ENCODE assay signal across 18 cellular contexts in the genomic region with DNA sequence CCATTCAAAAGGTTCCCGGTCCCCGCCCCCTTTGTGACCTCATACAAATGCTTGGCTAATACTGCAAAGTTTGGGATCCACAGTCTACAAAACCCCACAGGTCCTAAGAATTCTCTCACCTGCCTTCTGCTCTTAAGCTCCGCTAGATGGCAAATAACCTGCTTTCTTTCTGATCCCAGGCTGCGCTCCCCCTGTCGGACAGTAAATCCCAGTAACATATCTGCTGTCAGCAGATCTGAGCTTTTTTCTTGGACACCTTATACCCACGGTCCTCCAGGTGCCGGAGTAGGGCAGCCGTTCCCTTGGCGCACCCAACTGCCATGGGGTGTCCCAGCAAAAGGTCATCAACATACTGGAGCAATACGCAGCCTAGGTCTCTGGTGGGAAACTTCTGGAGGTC. TPM values are rescaled to one million over a fixed set of nuclear protein-coding genes. Genes with fewer than 3 reads are reported as not detected.
A peak's percentile ranks its signal among the peaks of the same experiment; 100 is the strongest.
DNase-seq lines count a peak whose midpoint lies in the region; ATAC-seq and TF ChIP-seq lines count a peak whose summit lies in the region.
"Had no signal": no experiment of that assay in that cellular context is flagged by ENCODE, and none has a peak within 500 bp of the region (broad histone marks: within the 10 kb centered on the region; RNA-seq: fewer than 3 reads in every experiment).

No MANE protein-coding gene starts in this region.

- H3K4me3 Mint-ChIP-seq in WTC11: no peak overlapping the region
- H3K4me3 Mint-ChIP-seq: activated naive CD8-positive, alpha-beta T cell; immature natural killer cell had no signal

- H3K27ac Mint-ChIP-seq in WTC11: no peak overlapping the region
- H3K27ac Mint-ChIP-seq: activated naive CD8-positive, alpha-beta T cell; immature natural killer cell had no signal

- H3K9me3 ChIP-seq in MM.1S (replicated peaks; ENCODE audit: insufficient read depth, low read length) (no peaks in the 10 kb centered on the region), parathyroid adenoma (ENCODE audit: control insufficient read depth, low read length) (no peaks in the 10 kb centered on the region)
- H3K9me3 ChIP-seq in effector memory CD4-positive, alpha-beta T cell (ENCODE audit: control insufficient read depth, low read length): no peaks in the 10 kb centered on the region
- H3K9me3 ChIP-seq: psoas muscle had no signal

- peaks cover 10% of the 10 kb centered on the region for H3K36me3 Mint-ChIP-seq in WTC11
- H3K36me3 Mint-ChIP-seq: activated naive CD8-positive, alpha-beta T cell; immature natural killer cell had no signal

- H3K4me1 ChIP-seq in MM.1S (ENCODE audit: low read length): no peaks in the 10 kb centered on the region
- peaks cover 25% of the 10 kb centered on the region for H3K4me1 ChIP-seq in parathyroid adenoma
- no peaks in the 10 kb centered on the region for H3K4me1 ChIP-seq in effector memory CD4-positive, alpha-beta T cell (ENCODE audit: control insufficient read depth, insufficient read depth, low read length, poor library complexity, severe bottlenecking)
- H3K4me1 ChIP-seq: BLaER1, gastroesophageal sphincter, psoas muscle had no signal

- peaks cover 28% of the 10 kb centered on the region for H3K4me1 Mint-ChIP-seq in WTC11
- H3K4me1 Mint-ChIP-seq: immature natural killer cell had no signal

- CTCF ChIA-PET in WTC11 (lab: Charles Lee): interaction anchor here (0.6 to 2.7 kb wide), 17 partner anchors 10 to 626 kb away, joined by 3 to 30 read pairs (median 4); a partner anchor contains a TSS

- H3K79me2 ChIP-seq in MM.1S (ENCODE audit: low read length) (no peaks in the 10 kb centered on the region), parathyroid adenoma (no peaks in the 10 kb centered on the region)

- H2AFZ ChIP-seq in MM.1S (ENCODE audit: low read length) (no peak overlapping the region), parathyroid adenoma (no peak overlapping the region)

- peak; percentile 55 for DNase-seq in Daoy (ENCODE audit: low read depth)
- peak; percentile 72 for DNase-seq in MM.1S
- peak; percentile 24 for DNase-seq in WTC11 (ENCODE audit: low spot score)
- DNase-seq in effector memory CD4-positive, alpha-beta T cell: no peak
- DNase-seq in iPS-NIHi7 (ENCODE audit: extremely low spot score): no peak
- DNase-seq: activated CD4-positive, alpha-beta T cell treated with anti-CD3 and anti-CD28 coated beads for 1 hour; activated T-cell treated with anti-CD3 and anti-CD28 coated beads for 4 hours; caudate nucleus; immature natural killer cell; NCI-H2171 treated with DMSO at 0.1 percent for 48 hours; psoas muscle; stimulated activated CD4-positive, alpha-beta T cell treated with anti-CD3 and anti-CD28 coated beads, Interleukin-15, amount 100 ng/mL, for 24 hours had no signal

- H3K4me3 ChIP-seq in MM.1S (ENCODE audit: low read length) (no peak overlapping the region), parathyroid adenoma (ENCODE audit: low read depth, low read length) (no peak overlapping the region)
- H3K4me3 ChIP-seq in effector memory CD4-positive, alpha-beta T cell (ENCODE audit: insufficient read depth, low read depth, low read length, poor library complexity, severe bottlenecking): no peak overlapping the region
- H3K4me3 ChIP-seq: BLaER1, gastroesophageal sphincter, GM12878, psoas muscle had no signal

- no peaks in the 10 kb centered on the region for H4K20me1 ChIP-seq in MM.1S (ENCODE audit: insufficient read depth, low read length)
- H4K20me1 ChIP-seq: BLaER1 had no signal

- no peaks in the 10 kb centered on the region for H3K9me2 ChIP-seq in MM.1S (replicated peaks; ENCODE audit: insufficient read depth, low read length)

- TF ChIP-seq CTCF in MM.1S (IDR thresholded peaks at IDR 0.05; ENCODE audit: low read length) (peak; percentile 69), WTC11 (IDR thresholded peaks at IDR 0.05) (no peak; the same call in 1 of the 2 replicates), parathyroid adenoma (IDR thresholded peaks at IDR 0.05) (peak; percentile 61)

- H3K27ac ChIP-seq in MM.1S (ENCODE audit: low read length) (no peak overlapping the region), parathyroid adenoma (peak overlapping the region; percentile 83)
- H3K27ac ChIP-seq in effector memory CD4-positive, alpha-beta T cell (ENCODE audit: insufficient read depth, low read length, poor library complexity, severe bottlenecking): no peak overlapping the region
- H3K27ac ChIP-seq: BLaER1, gastroesophageal sphincter, psoas muscle had no signal

- H3K36me3 ChIP-seq in MM.1S (replicated peaks; ENCODE audit: insufficient read depth, low read length) (no peaks in the 10 kb centered on the region), parathyroid adenoma (ENCODE audit: control insufficient read depth, insufficient read depth, low read length) (no peaks in the 10 kb centered on the region)
- no peaks in the 10 kb centered on the region for H3K36me3 ChIP-seq in effector memory CD4-positive, alpha-beta T cell (ENCODE audit: control insufficient read depth, insufficient read depth, low read length)
- H3K36me3 ChIP-seq: BLaER1, gastroesophageal sphincter had no signal

- H3K9me3 Mint-ChIP-seq in WTC11: peaks cover 25% of the 10 kb centered on the region

- H3K9ac ChIP-seq in MM.1S (ENCODE audit: low read length) (no peak overlapping the region), parathyroid adenoma (no peak overlapping the region)
- H3K9ac ChIP-seq: BLaER1 had no signal

- H3K27me3 Mint-ChIP-seq in WTC11 (ENCODE audit: low read depth): no peaks in the 10 kb centered on the region; the same call in 1 of the 2 replicates

- no peak overlapping the region for H3K4me2 ChIP-seq in MM.1S (ENCODE audit: low read depth, low read length)
- H3K4me2 ChIP-seq in parathyroid adenoma (ENCODE audit: low read length): peak overlapping the region; percentile 31
- H3K4me2 ChIP-seq: BLaER1 had no signal

- H3K27me3 ChIP-seq in MM.1S (replicated peaks; ENCODE audit: insufficient read depth, low read length) (peaks cover 95% of the 10 kb centered on the region), parathyroid adenoma (ENCODE audit: control insufficient read depth, insufficient read depth, low read length) (no peaks in the 10 kb centered on the region)
- no peaks in the 10 kb centered on the region for H3K27me3 ChIP-seq in effector memory CD4-positive, alpha-beta T cell (replicated peaks; ENCODE audit: control insufficient read depth, insufficient read depth, low read length, poor library complexity, severe bottlenecking)
- H3K27me3 ChIP-seq: BLaER1 had no signal

- H3F3A ChIP-seq in MM.1S (ENCODE audit: insufficient read depth, low read length): no peaks in the 10 kb centered on the region

- POLR2A ChIA-PET in WTC11 (lab: Charles Lee): no interaction called here

- no peak for ATAC-seq in WTC11
- ATAC-seq in GM19463 (IDR thresholded peaks at IDR 0.05; ENCODE audit: unreplicated experiment): no peak
- ATAC-seq: gastroesophageal sphincter, GM12878, psoas muscle had no signal

TF ChIP-seq in WTC11, 78 proteins besides CTCF, POLR2A, EP300 and RAD21 (continues in another document):
- TF ChIP-seq, protein P1, sequence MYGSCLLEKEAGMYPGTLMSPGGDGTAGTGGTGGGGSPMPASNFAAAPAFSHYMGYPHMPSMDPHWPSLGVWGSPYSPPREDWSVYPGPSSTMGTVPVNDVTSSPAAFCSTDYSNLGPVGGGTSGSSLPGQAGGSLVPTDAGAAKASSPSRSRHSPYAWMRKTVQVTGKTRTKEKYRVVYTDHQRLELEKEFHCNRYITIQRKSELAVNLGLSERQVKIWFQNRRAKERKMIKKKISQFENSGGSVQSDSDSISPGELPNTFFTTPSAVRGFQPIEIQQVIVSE (CRISPR knock-in tag; IDR thresholded peaks at IDR 0.05; ENCODE audit: borderline replicate concordance): no peak
- TF ChIP-seq SOX15 (CRISPR knock-in tag; IDR thresholded peaks at IDR 0.05): no peak
- TF ChIP-seq, protein P2, sequence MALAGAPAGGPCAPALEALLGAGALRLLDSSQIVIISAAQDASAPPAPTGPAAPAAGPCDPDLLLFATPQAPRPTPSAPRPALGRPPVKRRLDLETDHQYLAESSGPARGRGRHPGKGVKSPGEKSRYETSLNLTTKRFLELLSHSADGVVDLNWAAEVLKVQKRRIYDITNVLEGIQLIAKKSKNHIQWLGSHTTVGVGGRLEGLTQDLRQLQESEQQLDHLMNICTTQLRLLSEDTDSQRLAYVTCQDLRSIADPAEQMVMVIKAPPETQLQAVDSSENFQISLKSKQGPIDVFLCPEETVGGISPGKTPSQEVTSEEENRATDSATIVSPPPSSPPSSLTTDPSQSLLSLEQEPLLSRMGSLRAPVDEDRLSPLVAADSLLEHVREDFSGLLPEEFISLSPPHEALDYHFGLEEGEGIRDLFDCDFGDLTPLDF (CRISPR knock-in tag; IDR thresholded peaks at IDR 0.05): no peak
- TF ChIP-seq, protein P3, sequence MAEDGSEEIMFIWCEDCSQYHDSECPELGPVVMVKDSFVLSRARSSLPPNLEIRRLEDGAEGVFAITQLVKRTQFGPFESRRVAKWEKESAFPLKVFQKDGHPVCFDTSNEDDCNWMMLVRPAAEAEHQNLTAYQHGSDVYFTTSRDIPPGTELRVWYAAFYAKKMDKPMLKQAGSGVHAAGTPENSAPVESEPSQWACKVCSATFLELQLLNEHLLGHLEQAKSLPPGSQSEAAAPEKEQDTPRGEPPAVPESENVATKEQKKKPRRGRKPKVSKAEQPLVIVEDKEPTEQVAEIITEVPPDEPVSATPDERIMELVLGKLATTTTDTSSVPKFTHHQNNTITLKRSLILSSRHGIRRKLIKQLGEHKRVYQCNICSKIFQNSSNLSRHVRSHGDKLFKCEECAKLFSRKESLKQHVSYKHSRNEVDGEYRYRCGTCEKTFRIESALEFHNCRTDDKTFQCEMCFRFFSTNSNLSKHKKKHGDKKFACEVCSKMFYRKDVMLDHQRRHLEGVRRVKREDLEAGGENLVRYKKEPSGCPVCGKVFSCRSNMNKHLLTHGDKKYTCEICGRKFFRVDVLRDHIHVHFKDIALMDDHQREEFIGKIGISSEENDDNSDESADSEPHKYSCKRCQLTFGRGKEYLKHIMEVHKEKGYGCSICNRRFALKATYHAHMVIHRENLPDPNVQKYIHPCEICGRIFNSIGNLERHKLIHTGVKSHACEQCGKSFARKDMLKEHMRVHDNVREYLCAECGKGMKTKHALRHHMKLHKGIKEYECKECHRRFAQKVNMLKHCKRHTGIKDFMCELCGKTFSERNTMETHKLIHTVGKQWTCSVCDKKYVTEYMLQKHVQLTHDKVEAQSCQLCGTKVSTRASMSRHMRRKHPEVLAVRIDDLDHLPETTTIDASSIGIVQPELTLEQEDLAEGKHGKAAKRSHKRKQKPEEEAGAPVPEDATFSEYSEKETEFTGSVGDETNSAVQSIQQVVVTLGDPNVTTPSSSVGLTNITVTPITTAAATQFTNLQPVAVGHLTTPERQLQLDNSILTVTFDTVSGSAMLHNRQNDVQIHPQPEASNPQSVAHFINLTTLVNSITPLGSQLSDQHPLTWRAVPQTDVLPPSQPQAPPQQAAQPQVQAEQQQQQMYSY (CRISPR knock-in tag; IDR thresholded peaks at IDR 0.05): no peak
- TF ChIP-seq CBFB (CRISPR knock-in tag; IDR thresholded peaks at IDR 0.05; ENCODE audit: low read depth): no peak
- TF ChIP-seq SMAD4 (CRISPR knock-in tag; IDR thresholded peaks at IDR 0.05): no peak
- no peak for TF ChIP-seq ZNF423 (CRISPR knock-in tag; IDR thresholded peaks at IDR 0.05)

RNA-seq across cellular contexts. Expression of a gene that starts 39.0 kb away (rescaled TPM):
- total RNA-seq in Daoy (2014; rRNA removed; shearing (Covaris generic)): 33.2 and 33.5 TPM in 2 replicates
- 36.2 to 44.4 TPM (median 37.4 TPM) in 3 replicates for total RNA-seq in WTC11 (2021)

RNA-seq across cellular contexts. Expression of a gene that starts 59.9 kb away (rescaled TPM):
- total RNA-seq in Daoy (2014; rRNA removed; shearing (Covaris generic)): 46.8 and 48.6 TPM in 2 replicates
- total RNA-seq in WTC11 (2021): 74.2 to 78.0 TPM (median 77.6 TPM) in 3 replicates

Comparison
In these comparisons a context has a peak if more than half of its experiments do, and no peak if none do; other contexts are left out.
1. DNase-seq: peak in Daoy (single experiment), MM.1S (single experiment) and WTC11 (single experiment); none in effector memory CD4-positive, alpha-beta T cell (0 of 3) and iPS-NIHi7 (single experiment).